In the genomic region with DNA sequence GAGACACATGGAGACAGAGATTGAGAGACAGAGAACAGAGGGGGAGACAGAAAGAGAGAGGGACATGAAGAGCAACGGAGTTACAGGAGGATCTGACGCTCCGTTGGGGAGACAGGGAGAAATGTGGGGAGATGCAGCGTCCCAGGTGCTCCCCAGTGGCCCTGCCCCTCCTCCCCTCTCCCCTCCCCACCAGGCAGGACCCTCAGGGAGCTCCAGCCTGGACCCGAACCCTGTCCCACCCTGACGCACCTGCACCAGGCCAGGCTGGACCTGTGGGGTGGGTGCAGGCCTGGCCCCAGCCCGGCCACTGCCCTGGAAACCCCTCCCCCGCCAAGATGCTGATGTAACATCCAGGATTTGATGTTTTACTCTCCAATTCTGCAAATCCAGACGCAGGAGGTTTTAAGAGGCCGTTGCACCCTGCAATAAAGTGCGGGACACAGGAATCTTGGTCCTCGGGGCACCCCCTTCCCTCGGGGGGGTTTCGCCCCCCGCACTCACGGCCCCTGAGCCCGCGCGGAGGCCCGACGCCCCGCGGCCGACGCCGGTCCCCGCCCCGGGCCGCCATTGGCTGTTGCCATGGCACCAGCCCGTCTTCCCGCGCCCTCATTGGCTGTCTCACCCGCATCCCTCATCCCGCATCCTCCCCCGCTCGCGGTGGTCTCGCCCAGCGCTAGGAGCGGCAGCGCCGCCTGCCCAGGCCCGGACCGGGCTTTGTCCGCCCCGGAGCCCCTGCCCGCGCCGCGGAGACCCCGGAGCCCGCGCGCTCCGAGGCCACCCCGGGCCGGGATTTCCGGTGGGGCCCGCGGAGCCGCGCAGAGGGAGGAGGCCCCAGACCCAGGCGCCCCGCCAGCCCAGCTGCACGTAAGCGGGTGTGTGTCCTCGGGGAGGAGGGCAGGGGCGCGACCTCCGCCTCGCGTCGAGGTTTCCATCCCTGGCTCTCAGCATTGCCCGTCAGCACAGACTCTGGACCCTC, we compare ENCODE assay signal across 8 cellular contexts. TPM values are rescaled to one million over a fixed set of nuclear protein-coding genes. Genes with fewer than 3 reads are reported as not detected.
A peak's percentile ranks its signal among the peaks of the same experiment; 100 is the strongest.
DNase-seq lines count a peak whose midpoint lies in the region; ATAC-seq and TF ChIP-seq lines count a peak whose summit lies in the region.

A gene with protein sequence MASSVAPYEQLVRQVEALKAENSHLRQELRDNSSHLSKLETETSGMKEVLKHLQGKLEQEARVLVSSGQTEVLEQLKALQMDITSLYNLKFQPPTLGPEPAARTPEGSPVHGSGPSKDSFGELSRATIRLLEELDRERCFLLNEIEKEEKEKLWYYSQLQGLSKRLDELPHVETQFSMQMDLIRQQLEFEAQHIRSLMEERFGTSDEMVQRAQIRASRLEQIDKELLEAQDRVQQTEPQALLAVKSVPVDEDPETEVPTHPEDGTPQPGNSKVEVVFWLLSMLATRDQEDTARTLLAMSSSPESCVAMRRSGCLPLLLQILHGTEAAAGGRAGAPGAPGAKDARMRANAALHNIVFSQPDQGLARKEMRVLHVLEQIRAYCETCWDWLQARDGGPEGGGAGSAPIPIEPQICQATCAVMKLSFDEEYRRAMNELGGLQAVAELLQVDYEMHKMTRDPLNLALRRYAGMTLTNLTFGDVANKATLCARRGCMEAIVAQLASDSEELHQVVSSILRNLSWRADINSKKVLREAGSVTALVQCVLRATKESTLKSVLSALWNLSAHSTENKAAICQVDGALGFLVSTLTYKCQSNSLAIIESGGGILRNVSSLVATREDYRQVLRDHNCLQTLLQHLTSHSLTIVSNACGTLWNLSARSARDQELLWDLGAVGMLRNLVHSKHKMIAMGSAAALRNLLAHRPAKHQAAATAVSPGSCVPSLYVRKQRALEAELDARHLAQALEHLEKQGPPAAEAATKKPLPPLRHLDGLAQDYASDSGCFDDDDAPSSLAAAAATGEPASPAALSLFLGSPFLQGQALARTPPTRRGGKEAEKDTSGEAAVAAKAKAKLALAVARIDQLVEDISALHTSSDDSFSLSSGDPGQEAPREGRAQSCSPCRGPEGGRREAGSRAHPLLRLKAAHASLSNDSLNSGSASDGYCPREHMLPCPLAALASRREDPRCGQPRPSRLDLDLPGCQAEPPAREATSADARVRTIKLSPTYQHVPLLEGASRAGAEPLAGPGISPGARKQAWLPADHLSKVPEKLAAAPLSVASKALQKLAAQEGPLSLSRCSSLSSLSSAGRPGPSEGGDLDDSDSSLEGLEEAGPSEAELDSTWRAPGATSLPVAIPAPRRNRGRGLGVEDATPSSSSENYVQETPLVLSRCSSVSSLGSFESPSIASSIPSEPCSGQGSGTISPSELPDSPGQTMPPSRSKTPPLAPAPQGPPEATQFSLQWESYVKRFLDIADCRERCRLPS (N-terminal part only) (plus strand): TSS at position 655 of the 976 bp plus-strand sequence. CDS start 2,881 bp downstream, outside the sequence.

- ATAC-seq in GM21528 (IDR thresholded peaks at IDR 0.05; ENCODE audit: low FRiP score, unreplicated experiment) (no peak), HG03159 (IDR thresholded peaks at IDR 0.05; ENCODE audit: unreplicated experiment) (no peak)

- DNase-seq in activated effector memory CD4-positive, alpha-beta T cell treated with anti-CD3 and anti-CD28 coated beads, Interleukin-2, amount 50 U/mL, for 16 hours = peak; percentile 73
- DNase-seq in activated effector memory CD4-positive, alpha-beta T cell treated with Interleukin-2 at 50 U/mL for 16 hours = no peak
- DNase-seq in NCI-H82 (lab: John Stamatoyannopoulos, UW) (peak; percentile 87), fibroblast of the aortic adventitia (ENCODE audit: low read depth) (no peak), superior temporal gyrus (ENCODE audit: extremely low spot score) (peak; percentile 91), activated gamma-delta T cell treated with Interleukin-2 at 50 U/mL for 16 hours (no peak)

- peak within 1 kb of the TSS; percentile 46 for H3K4me3 ChIP-seq in fibroblast of the aortic adventitia (ENCODE audit: low read depth, low read length)

- TF ChIP-seq CTCF in fibroblast of the aortic adventitia (IDR thresholded peaks at IDR 0.05; ENCODE audit: insufficient read depth, low read length) = no peak

RNA-seq across cellular contexts. Expression of the gene that starts here (rescaled TPM):
- 0.27 and 0.57 TPM in 2 replicates for total RNA-seq in fibroblast of the aortic adventitia (ENCODE audit: low replicate concordance)

Comparison
In these comparisons a context has a peak if more than half of its experiments do, and no peak if none do; other contexts are left out.
1. DNase-seq: peak in activated effector memory CD4-positive, alpha-beta T cell treated with anti-CD3 and anti-CD28 coated beads, Interleukin-2, amount 50 U/mL, for 16 hours (single experiment), NCI-H82 (single experiment) and superior temporal gyrus (single experiment); none in activated effector memory CD4-positive, alpha-beta T cell treated with Interleukin-2 at 50 U/mL for 16 hours (single experiment), fibroblast of the aortic adventitia (single experiment) and activated gamma-delta T cell treated with Interleukin-2 at 50 U/mL for 16 hours (single experiment).